ENCODE assay signal across 7 cellular contexts in genomic region chr3:43105224-43105596, GRCh38. TPM values are rescaled to one million over a fixed set of nuclear protein-coding genes. Genes with fewer than 3 reads are reported as not detected.
DNase-seq lines count a peak whose midpoint lies in the region; TF ChIP-seq lines count a peak whose summit lies in the region.

No MANE protein-coding gene starts in this region.

- POLR2A ChIA-PET in OCI-LY7 (lab: Charles Lee) = interaction anchor here (0.6 kb wide), 1 partner anchor 393 kb away, joined by 4 read pairs; no protein-coding TSS in a partner anchor

- no peaks in the 10 kb centered on the region for H3K27me3 Mint-ChIP-seq in activated naive CD4-positive, alpha-beta T cell treated with anti-CD3 and anti-CD28 coated beads for 36 hours (ENCODE audit: low read depth)

- no peak overlapping the region for H3K27ac ChIP-seq in OCI-LY7 (ENCODE audit: low read depth, low read length, poor library complexity, severe bottlenecking)

- H3K4me2 ChIP-seq in OCI-LY7 (ENCODE audit: low read length) = no peak overlapping the region

- no peaks in the 10 kb centered on the region for H3K79me2 ChIP-seq in OCI-LY7 (ENCODE audit: insufficient read depth, low read depth, low read length)

- no peak for DNase-seq in LNCaP clone FGC (ENCODE audit: low read depth)
- DNase-seq in activated naive CD4-positive, alpha-beta T cell treated with anti-CD3 and anti-CD28 coated beads for 36 hours = peak; percentile 22
- DNase-seq in stimulated activated CD4-positive, alpha-beta T cell treated with anti-CD3 and anti-CD28 coated beads, Interleukin-2, amount 100 ng/mL, for 24 hours = peak; percentile 28 to 31
- DNase-seq in OCI-LY7 (ENCODE audit: low spot score) = no peak
- no peak for DNase-seq in dedifferentiated amniotic fluid mesenchymal stem cell (ENCODE audit: extremely low spot score)
- DNase-seq in cerebellar nuclear complex (lab: John Stamatoyannopoulos, UW) = no peak

- no peaks in the 10 kb centered on the region for H3K4me1 ChIP-seq in OCI-LY7 (ENCODE audit: insufficient read depth, low read length, poor library complexity, severe bottlenecking)

- no peak overlapping the region for H2AFZ ChIP-seq in OCI-LY7 (ENCODE audit: low read length)

- H3K4me3 Mint-ChIP-seq in activated naive CD4-positive, alpha-beta T cell treated with anti-CD3 and anti-CD28 coated beads for 36 hours = peak overlapping the region; percentile 77

- intact Hi-C loops in activated naive CD4-positive, alpha-beta T cell treated with anti-CD3 and anti-CD28 coated beads for 36 hours (cut with micrococcal nuclease) = loop anchor here (10.0 kb wide), 1 partner anchor 300 kb away; the partner anchor contains the start of genes ACKR2 and HIGD1A
- intact Hi-C loops in OCI-LY7 (cut with micrococcal nuclease; ENCODE audit: unreplicated experiment) = no loop called here

- H3K36me3 Mint-ChIP-seq in activated naive CD4-positive, alpha-beta T cell treated with anti-CD3 and anti-CD28 coated beads for 36 hours (ENCODE audit: low read depth) = no peaks in the 10 kb centered on the region

- H3K4me1 Mint-ChIP-seq in activated naive CD4-positive, alpha-beta T cell treated with anti-CD3 and anti-CD28 coated beads for 36 hours (ENCODE audit: low read depth) = peaks cover 23% of the 10 kb centered on the region

- BruUV-seq in OCI-LY7 (replicated peaks; lab: Mats Ljungman, UMichigan) = no TSS peak

- no peaks in the 10 kb centered on the region for H3K9me3 Mint-ChIP-seq in activated naive CD4-positive, alpha-beta T cell treated with anti-CD3 and anti-CD28 coated beads for 36 hours

- CTCF ChIA-PET in activated naive CD4-positive, alpha-beta T cell treated with anti-CD3 and anti-CD28 coated beads for 36 hours (lab: Charles Lee) = interaction anchor here (0.6 to 2.7 kb wide), 3 partner anchors 141 to 149 kb away, joined by 3 to 15 read pairs (median 3); no protein-coding TSS in a partner anchor
- CTCF ChIA-PET in OCI-LY7 (lab: Charles Lee; ENCODE audit: unreplicated experiment) = no interaction called here

- no peaks in the 10 kb centered on the region for H4K20me1 ChIP-seq in OCI-LY7 (ENCODE audit: insufficient read depth, low read length)

- H3K36me3 ChIP-seq in OCI-LY7 (ENCODE audit: insufficient read depth, low read length) = no peaks in the 10 kb centered on the region

- H3K9me2 ChIP-seq in OCI-LY7 (ENCODE audit: insufficient read depth, low read length) = no peaks in the 10 kb centered on the region

- no peak overlapping the region for H3K27ac Mint-ChIP-seq in activated naive CD4-positive, alpha-beta T cell treated with anti-CD3 and anti-CD28 coated beads for 36 hours

- TF ChIP-seq CTCF in LNCaP clone FGC (IDR thresholded peaks at IDR 0.05; ENCODE audit: control insufficient read depth, extremely low read depth, insufficient read depth) (no peak), OCI-LY7 (conservative IDR thresholded peaks at IDR 0.05; ENCODE audit: low read length) (no peak)

- H3K4me3 ChIP-seq in LNCaP clone FGC (ENCODE audit: low read depth, low read length) (peak overlapping the region; percentile 77), iPS-11a (ENCODE audit: low read depth, low read length) (peak overlapping the region; percentile 21), OCI-LY7 (ENCODE audit: low read depth, low read length, poor library complexity, severe bottlenecking) (no peak overlapping the region)

- no peaks in the 10 kb centered on the region for H3K9me3 ChIP-seq in OCI-LY7 (ENCODE audit: low read length)

RNA-seq across cellular contexts. Expression of gene POMGNT2, which starts 0.7 kb away (rescaled TPM):
- total RNA-seq in activated naive CD4-positive, alpha-beta T cell treated with anti-CD3 and anti-CD28 coated beads for 36 hours = 1 to 10 TPM; 7.6 to 8.0 TPM
- not detected in 2 replicates for total RNA-seq in OCI-LY7 (2014; rRNA removed; shearing (Covaris generic))
- not detected in 2 replicates for total RNA-seq in OCI-LY7 (2022)

Comparison
In these comparisons a context has a peak if more than half of its experiments do, and no peak if none do; other contexts are left out.
1. DNase-seq: peak in activated naive CD4-positive, alpha-beta T cell treated with anti-CD3 and anti-CD28 coated beads for 36 hours (single experiment) and stimulated activated CD4-positive, alpha-beta T cell treated with anti-CD3 and anti-CD28 coated beads, Interleukin-2, amount 100 ng/mL, for 24 hours (2 of 2); none in LNCaP clone FGC (single experiment), OCI-LY7 (single experiment), dedifferentiated amniotic fluid mesenchymal stem cell (single experiment) and cerebellar nuclear complex (0 of 2).
2. RNA of gene POMGNT2, which starts 0.7 kb away (total RNA-seq): 7.6 to 8.0 TPM in activated naive CD4-positive, alpha-beta T cell treated with anti-CD3 and anti-CD28 coated beads for 36 hours; not detected in OCI-LY7; every median in the first group is over 4 times any median in the second.